ENCODE assay signal across 8 cellular contexts in the genomic region with DNA sequence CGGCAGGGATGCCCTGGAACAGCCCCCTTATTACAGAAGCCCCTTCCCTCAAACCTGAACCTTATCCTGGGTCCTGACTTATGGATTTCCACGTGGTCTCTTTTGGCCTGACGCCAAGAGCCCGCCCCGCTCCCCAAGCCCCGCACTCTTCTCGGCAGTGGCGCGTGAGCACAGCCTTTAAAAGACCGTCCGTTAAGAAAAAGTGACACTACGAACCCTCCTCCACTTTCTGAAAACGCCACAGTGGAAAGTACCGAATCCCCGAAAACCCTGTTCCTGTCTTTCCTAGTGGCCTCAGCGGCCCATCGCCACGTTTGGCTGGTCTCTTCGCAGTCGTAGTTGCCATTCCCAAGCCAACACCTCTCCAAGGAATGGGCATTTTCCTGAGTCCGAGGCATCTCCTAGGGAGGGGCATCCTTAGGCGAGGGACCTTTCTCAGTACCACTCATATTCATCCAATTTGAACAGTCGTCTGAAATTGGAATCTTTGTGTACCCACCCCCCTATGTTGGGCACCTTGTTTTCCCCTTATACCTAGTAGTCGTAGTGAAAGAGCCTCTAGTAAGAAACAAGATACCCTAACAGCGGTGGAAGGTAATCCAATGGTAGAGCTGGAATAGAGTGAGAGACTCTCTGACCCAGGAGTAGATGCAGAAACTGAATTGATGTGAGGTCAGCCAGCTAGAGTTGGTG. TPM values are rescaled to one million over a fixed set of nuclear protein-coding genes. Genes with fewer than 3 reads are reported as not detected.
DNase-seq lines count a peak whose midpoint lies in the region; ATAC-seq, FAIRE-seq and TF ChIP-seq lines count a peak whose summit lies in the region.

No MANE protein-coding gene starts in this region.

- intact Hi-C loops in PC-3 (cut with micrococcal nuclease), result loop anchor here (2.0 kb wide), 1 partner anchor 79 kb away; a partner anchor contains a TSS
- intact Hi-C loops in esophagus muscularis mucosa (cut with DNase I), result no loop called here
- intact Hi-C loops in gastrocnemius medialis (cut with DNase I; ENCODE audit: low total_unique reads), result no loop called here

- H2AFZ ChIP-seq in PC-3 (ENCODE audit: low read length), result peak overlapping the region; percentile 90

- H3K27ac ChIP-seq in PC-3 (ENCODE audit: low read length) (no peak overlapping the region), esophagus muscularis mucosa (replicated peaks in 1 of 4) (no peak overlapping the region), gastrocnemius medialis (no peak overlapping the region)

- H3K9me2 ChIP-seq in PC-3 (replicated peaks; ENCODE audit: low read length), result no peaks in the 10 kb centered on the region

- in situ Hi-C loops in gastrocnemius medialis (cut with MboI; ENCODE audit: low sequenced_read_pairs in 4 of 4), result no loop called here

- no peaks in the 10 kb centered on the region for H3K9me3 ChIP-seq in PC-3 (ENCODE audit: low read length)
- no peaks in the 10 kb centered on the region for H3K9me3 ChIP-seq in esophagus muscularis mucosa
- H3K9me3 ChIP-seq in gastrocnemius medialis, result no peaks in the 10 kb centered on the region

- TF ChIP-seq POLR2A in esophagus muscularis mucosa (IDR thresholded peaks at IDR 0.05; ENCODE audit: low read depth) (no peak), gastrocnemius medialis (IDR thresholded peaks at IDR 0.05) (no peak), GM12892 (IDR thresholded peaks at IDR 0.05; ENCODE audit: low read depth, low read length) (no peak)

- H3K27me3 ChIP-seq in PC-3 (ENCODE audit: low read length), result no peaks in the 10 kb centered on the region
- H3K27me3 ChIP-seq in esophagus muscularis mucosa, result peaks cover 34 to 100% (median 91%) of the 10 kb centered on the region in 4 donors
- peaks cover 98 to 100% (median 100%) of the 10 kb centered on the region in 3 donors for H3K27me3 ChIP-seq in gastrocnemius medialis

- POLR2A ChIA-PET in PC-3 (lab: Charles Lee; ENCODE audit: unreplicated experiment), result no interaction called here

- CTCF ChIA-PET in PC-3 (lab: Charles Lee), result no interaction called here

- DNase-seq in GM20000 (ENCODE audit: low spot score) (peak; percentile 28), PC-3 (no peak), esophagus muscularis mucosa (ENCODE audit: extremely low spot score) (peak; percentile 77), gastrocnemius medialis (no peak), activated gamma-delta T cell treated with Interleukin-2 at 50 U/mL for 16 hours (no peak), MV-4-11 (lab: John Stamatoyannopoulos, UW) (no peak), NCI-H1105 (lab: John Stamatoyannopoulos, UW) (no peak), GM12892 (ENCODE audit: insufficient read length) (no peak)

- H3K79me2 ChIP-seq in PC-3 (ENCODE audit: low read length), result peaks cover 14% of the 10 kb centered on the region

- no peak for ATAC-seq in PC-3
- no peak for ATAC-seq in gastrocnemius medialis

- no peaks in the 10 kb centered on the region for H3F3A ChIP-seq in PC-3 (ENCODE audit: low read length, unreplicated experiment)

- H3K9ac ChIP-seq in PC-3 (ENCODE audit: low read length), result peak overlapping the region; percentile 49

- H3K4me2 ChIP-seq in PC-3 (ENCODE audit: low read length), result peak overlapping the region; percentile 84

- no peaks in the 10 kb centered on the region for H4K20me1 ChIP-seq in PC-3 (ENCODE audit: low read length)

- H3K36me3 ChIP-seq in PC-3 (ENCODE audit: low read depth, low read length) (no peaks in the 10 kb centered on the region), esophagus muscularis mucosa (no peaks in the 10 kb centered on the region), gastrocnemius medialis (no peaks in the 10 kb centered on the region)

- FAIRE-seq in GM12892 (lab: Jason Lieb, UNC), result no peak

- H3K4me1 ChIP-seq in PC-3 (ENCODE audit: insufficient read depth, low read length) (peaks cover 14% of the 10 kb centered on the region; the same call in 1 of the 2 replicates), esophagus muscularis mucosa (peaks cover 32 to 53% (median 48%) of the 10 kb centered on the region in 4 donors), gastrocnemius medialis (peaks cover 20 to 35% of the 10 kb centered on the region in 2 donors)

- 10% methylated on average over 24 of the region's 25 CpGs for WGBS in esophagus muscularis mucosa

- no TSS peak for BruUV-seq in PC-3 (replicated peaks; lab: Mats Ljungman, UMichigan)

- H3K4me3 ChIP-seq in PC-3 (ENCODE audit: low read length) (peak overlapping the region; percentile 76), esophagus muscularis mucosa (peak overlapping the region; percentile 44 to 54 (median 47)), gastrocnemius medialis (peak overlapping the region; percentile 44 to 52 (median 46))

- TF ChIP-seq CTCF in GM20000 (IDR thresholded peaks at IDR 0.05; ENCODE audit: extremely low read depth, missing control alignments) (no peak), PC-3 (conservative IDR thresholded peaks at IDR 0.05; ENCODE audit: low read depth, low read length) (no peak), esophagus muscularis mucosa (IDR thresholded peaks at IDR 0.05) (no peak), gastrocnemius medialis (IDR thresholded peaks at IDR 0.05 in 4 of 5, conservative IDR thresholded peaks at IDR 0.05 in 1 of 5) (no peak)

- no peak for TF ChIP-seq EP300 in esophagus muscularis mucosa (IDR thresholded peaks at IDR 0.05)

RNA-seq across cellular contexts. Expression of a gene that starts 0.8 kb away (rescaled TPM):
- total RNA-seq in PC-3 (2014; rRNA removed) (1.6 and 3.3 TPM in 2 replicates), esophagus muscularis mucosa (not detected), gastrocnemius medialis (not detected)
- polyA plus RNA-seq in GM12892 (2012; ENCODE audit: missing spikeins), result not detected

RNA-seq across cellular contexts. Expression of a gene that starts 5.5 kb away (rescaled TPM):
- total RNA-seq in PC-3 (2014; rRNA removed) (3.4 and 5.3 TPM in 2 replicates), esophagus muscularis mucosa (under 1 TPM in 1 of 4 donors, not detected in 3; 0.19 TPM), gastrocnemius medialis (not detected)
- not detected for polyA plus RNA-seq in GM12892 (2012; ENCODE audit: missing spikeins)

RNA-seq across cellular contexts. Expression of a gene that starts 54.9 kb away (rescaled TPM):
- not detected in 2 replicates for total RNA-seq in PC-3 (2014; rRNA removed)
- not detected for total RNA-seq in esophagus muscularis mucosa
- total RNA-seq in gastrocnemius medialis, result not detected
- not detected for polyA plus RNA-seq in GM12892 (2012; ENCODE audit: missing spikeins)

Comparison
In these comparisons a context has a peak if more than half of its experiments do, and no peak if none do; other contexts are left out.
1. DNase-seq: peak in GM20000 (single experiment) and esophagus muscularis mucosa (single experiment); none in PC-3 (single experiment), gastrocnemius medialis (0 of 2), activated gamma-delta T cell treated with Interleukin-2 at 50 U/mL for 16 hours (single experiment), MV-4-11 (single experiment), NCI-H1105 (single experiment) and GM12892 (single experiment).
2. Peak in every context shown above with its lines, with median percentiles within 50 percentile points of each other: H3K4me3 ChIP-seq.